8 cellular contexts compared by ENCODE assay signal in genomic region chr6:113182370-113183141, GRCh38.
DNase-seq lines count a peak whose midpoint lies in the region; ATAC-seq lines count a peak whose summit lies in the region.

No MANE protein-coding gene starts in this region.

- H3K4me3 ChIP-seq in GM23248 = peak overlapping the region; percentile 38

- H3K4me1 ChIP-seq in GM23248 (ENCODE audit: insufficient read depth) = peaks cover 42% of the 10 kb centered on the region

- H2AFZ ChIP-seq in GM23248 = no peak overlapping the region

- H3K9me3 ChIP-seq in GM23248 (ENCODE audit: low read depth) = no peaks in the 10 kb centered on the region

- H3K4me2 ChIP-seq in GM23248 (ENCODE audit: unreplicated experiment) = peak overlapping the region; percentile 75

- in situ Hi-C loops in GM23248 (cut with MboI) = no loop called here

- H3K9me2 ChIP-seq in GM23248 (ENCODE audit: insufficient read depth) = no peaks in the 10 kb centered on the region

- 0 to 1% methylated on average over 3 of the region's 3 CpGs for WGBS in GM23248 (ENCODE audit: low coverage in 1 of 2, low lambda C conversion rate in 2 of 2, missing lambda C conversion rate in 2 of 2), 2 experiments

- H3K9ac ChIP-seq in GM23248 = 0 out of 2 replicates have a peak overlapping the region, but pooled peaks have one; percentile 58

- H3K36me3 ChIP-seq in GM23248 (ENCODE audit: low read depth) = no peaks in the 10 kb centered on the region

- H3K27me3 ChIP-seq in GM23248 (replicated peaks; ENCODE audit: insufficient read depth) = no peaks in the 10 kb centered on the region

- no peak for ATAC-seq in HG02588 (IDR thresholded peaks at IDR 0.05; ENCODE audit: unreplicated experiment)
- no peak for ATAC-seq in GM21528 (IDR thresholded peaks at IDR 0.05; ENCODE audit: low FRiP score, unreplicated experiment)
- ATAC-seq in HG03135 (IDR thresholded peaks at IDR 0.05; ENCODE audit: unreplicated experiment) = no peak

- no peaks in the 10 kb centered on the region for H4K20me1 ChIP-seq in GM23248 (ENCODE audit: insufficient read depth)

- H3F3A ChIP-seq in GM23248 (ENCODE audit: insufficient read depth) = peaks cover 39% of the 10 kb centered on the region

- H3K27ac ChIP-seq in GM23248 = peak overlapping the region; percentile 92

- DNase-seq in GM23248 = peak; percentile 80
- DNase-seq in NCI-H345 treated with DMSO at 0.1 percent for 48 hours (lab: John Stamatoyannopoulos, UW; ENCODE audit: unreplicated experiment) = peak; percentile 91
- DNase-seq in dermis blood vessel endothelial cell = peak; percentile 80
- peak; percentile 69 for DNase-seq in renal cortical epithelial cell (ENCODE audit: low read depth)
- no peak for DNase-seq in NCI-H2171 (lab: John Stamatoyannopoulos, UW)

- H3K79me2 ChIP-seq in GM23248 (ENCODE audit: insufficient read depth) = no peaks in the 10 kb centered on the region
